In genomic region chr6:36888654-36889481, GRCh38 we compare ENCODE assay signal across 20 cellular contexts. TPM values are rescaled to one million over a fixed set of nuclear protein-coding genes. Genes with fewer than 3 reads are reported as not detected.
A peak's percentile ranks its signal among the peaks of the same experiment; 100 is the strongest.
DNase-seq lines count a peak whose midpoint lies in the region; ATAC-seq, FAIRE-seq and TF ChIP-seq lines count a peak whose summit lies in the region.
"Had no signal": no experiment of that assay in that cellular context is flagged by ENCODE, and none has a peak within 500 bp of the region (broad histone marks: within the 10 kb centered on the region; RNA-seq: fewer than 3 reads in every experiment).

No MANE protein-coding gene starts in this region.

- CTCF ChIA-PET in activated CD4-positive, alpha-beta T cell treated with anti-CD3 and anti-CD28 coated beads for 36 hours (lab: Charles Lee) = interaction anchor here (0.7 to 2.4 kb wide), 3 partner anchors 14 to 320 kb away, joined by 3 to 16 read pairs (median 4); partner anchors contain the start of gene PPIL1

- no peak for ATAC-seq in activated CD4-positive, alpha-beta T cell treated with anti-CD3 and anti-CD28 coated beads for 36 hours
- ATAC-seq in naive B cell (ENCODE audit: low read depth in 2 of 2) (no peak), HG03521 (IDR thresholded peaks at IDR 0.05; ENCODE audit: unreplicated experiment) (no peak)
- ATAC-seq: natural killer cell had no signal

- H3K27ac ChIP-seq in SU-DHL-6 (ENCODE audit: low read depth, low read length) = no peak overlapping the region
- H3K27ac ChIP-seq: prostate gland, uterus had no signal

- H3K27me3 Mint-ChIP-seq in activated CD4-positive, alpha-beta T cell treated with anti-CD3 and anti-CD28 coated beads for 36 hours = no peaks in the 10 kb centered on the region
- H3K27me3 Mint-ChIP-seq in naive B cell (no peaks in the 10 kb centered on the region), CD14-positive monocyte (ENCODE audit: low read depth in 3 of 3) (no peaks in the 10 kb centered on the region)
- H3K27me3 Mint-ChIP-seq: stimulated activated naive CD8-positive, alpha-beta T cell treated with anti-CD3 and anti-CD28 coated beads, Interleukin-15, Interleukin-2, amounts not matched to agents 100 ng/mL and 50 ng/mL, for 24 hours had no signal

- no peak for FAIRE-seq in GM12892 (lab: Jason Lieb, UNC)
- FAIRE-seq: endometrium, G401.6 had no signal

- peaks cover 4% of the 10 kb centered on the region for H3K36me3 Mint-ChIP-seq in activated CD4-positive, alpha-beta T cell treated with anti-CD3 and anti-CD28 coated beads for 36 hours (ENCODE audit: low read depth)
- H3K36me3 Mint-ChIP-seq in naive B cell (no peaks in the 10 kb centered on the region), CD14-positive monocyte (peaks cover 16 to 21% of the 10 kb centered on the region in 2 donors)
- H3K36me3 Mint-ChIP-seq: natural killer cell had no signal

- no peak overlapping the region for H2AFZ ChIP-seq in SU-DHL-6 (ENCODE audit: low read depth, low read length, severe bottlenecking)

- H3K4me1 Mint-ChIP-seq in activated CD4-positive, alpha-beta T cell treated with anti-CD3 and anti-CD28 coated beads for 36 hours = peaks cover 31% of the 10 kb centered on the region
- peaks cover 22 to 43% (median 23%) of the 10 kb centered on the region in 3 donors for H3K4me1 Mint-ChIP-seq in naive B cell
- peaks cover 25% of the 10 kb centered on the region for H3K4me1 Mint-ChIP-seq in CD14-positive monocyte

- H3K9me2 ChIP-seq in SU-DHL-6 (replicated peaks; ENCODE audit: insufficient read depth, low read length) = no peaks in the 10 kb centered on the region

- H3F3A ChIP-seq in SU-DHL-6 (ENCODE audit: insufficient read depth) = peaks cover 34% of the 10 kb centered on the region; the same call in 1 of the 2 replicates

- no peak overlapping the region for H3K4me3 ChIP-seq in SU-DHL-6 (ENCODE audit: insufficient read depth, low read length, poor library complexity, severe bottlenecking)
- H3K4me3 ChIP-seq: lung, prostate gland, uterus had no signal

- in situ Hi-C loops in GM13977 (cut with MboI; ENCODE audit: low pct_unique_long_range_greater_than_20kb, low sequenced_read_pairs, unreplicated experiment) = loop anchor here (10.0 kb wide), 1 partner anchor 326 kb away; no protein-coding TSS in a partner anchor

- H4K20me1 ChIP-seq in SU-DHL-6 (ENCODE audit: low read depth, low read length) = no peaks in the 10 kb centered on the region

- intact Hi-C loops in activated CD4-positive, alpha-beta T cell treated with anti-CD3 and anti-CD28 coated beads for 36 hours (cut with DNase I, micrococcal nuclease) = loop anchor here (5.0 kb wide), 4 partner anchors 73 to 967 kb away; partner anchors contain the start of genes CMTR1 (in 1 of the 2), PIM1 (in 1 of the 2) and SRPK1 (in 1 of the 2)
- intact Hi-C loops in CD14-positive monocyte (cut with micrococcal nuclease) = loop anchor here (5.0 to 10.0 kb wide), 3 partner anchors 37 to 326 kb away; no protein-coding TSS in a partner anchor

- peak overlapping the region; percentile 15 for H3K27ac Mint-ChIP-seq in activated CD4-positive, alpha-beta T cell treated with anti-CD3 and anti-CD28 coated beads for 36 hours
- H3K27ac Mint-ChIP-seq in naive B cell = peak overlapping the region in 5 of 6 donors; percentile 0 to 94 (median 47)
- H3K27ac Mint-ChIP-seq in CD14-positive monocyte = peak overlapping the region in 2 of 7 donors; percentile 25 to 48
- H3K27ac Mint-ChIP-seq: HFFc6; stimulated activated naive CD8-positive, alpha-beta T cell treated with anti-CD3 and anti-CD28 coated beads, Interleukin-15, Interleukin-2, amounts not matched to agents 100 ng/mL and 50 ng/mL, for 24 hours had no signal

- H3K27me3 ChIP-seq in SU-DHL-6 (ENCODE audit: low read length) = no peaks in the 10 kb centered on the region
- H3K27me3 ChIP-seq: uterus had no signal

- no peak for TF ChIP-seq CTCF in GM13977 (IDR thresholded peaks at IDR 0.05; ENCODE audit: extremely low read depth, insufficient read depth, missing control alignments)
- no peak for TF ChIP-seq CTCF in SU-DHL-6 (IDR thresholded peaks at IDR 0.05; ENCODE audit: insufficient read depth, low read length, poor library complexity, severe bottlenecking)
- no peak for TF ChIP-seq CTCF in CD14-positive monocyte (IDR thresholded peaks at IDR 0.05)

- POLR2A ChIA-PET in activated CD4-positive, alpha-beta T cell treated with anti-CD3 and anti-CD28 coated beads for 36 hours (lab: Charles Lee) = no interaction called here

- H3K36me3 ChIP-seq in SU-DHL-6 (ENCODE audit: low read length) = peaks cover 4% of the 10 kb centered on the region; the same call in 1 of the 2 replicates
- H3K36me3 ChIP-seq: prostate gland, uterus had no signal

- no peaks in the 10 kb centered on the region for H3K9me3 ChIP-seq in SU-DHL-6 (ENCODE audit: insufficient read depth, low read length)
- H3K9me3 ChIP-seq: prostate gland, uterus had no signal

- TF ChIP-seq POLR2A in GM12892 (IDR thresholded peaks at IDR 0.05; ENCODE audit: low read depth, low read length) = no peak

- peak overlapping the region; percentile 8 for H3K4me2 ChIP-seq in SU-DHL-6 (ENCODE audit: low read depth, low read length, poor library complexity, severe bottlenecking)

- H3K9ac ChIP-seq in SU-DHL-6 (ENCODE audit: low read length) = no peak overlapping the region

- H3K4me3 Mint-ChIP-seq in activated CD4-positive, alpha-beta T cell treated with anti-CD3 and anti-CD28 coated beads for 36 hours = no peak overlapping the region
- H3K4me3 Mint-ChIP-seq in naive B cell (peak overlapping the region in 1 of 8 donors; percentile 50), CD14-positive monocyte (no peak overlapping the region)
- H3K4me3 Mint-ChIP-seq: HFFc6; natural killer cell; stimulated activated naive CD8-positive, alpha-beta T cell treated with anti-CD3 and anti-CD28 coated beads, Interleukin-15, Interleukin-2, amounts not matched to agents 100 ng/mL and 50 ng/mL, for 24 hours had no signal

- peaks cover 73% of the 10 kb centered on the region for H3K79me2 ChIP-seq in SU-DHL-6 (ENCODE audit: insufficient read depth, low read length)

- no peak for DNase-seq in activated CD4-positive, alpha-beta T cell treated with anti-CD3 and anti-CD28 coated beads for 36 hours
- no peak for DNase-seq in activated CD4-positive, alpha-beta T cell treated with anti-CD3 and anti-CD28 coated beads, Interleukin-2, amount 50 U/mL, for 48 hours
- peak; percentile 28 for DNase-seq in GM13977 (ENCODE audit: low spot score)
- no peak for DNase-seq in naive B cell
- DNase-seq in GM12892 (ENCODE audit: insufficient read length) = no peak
- DNase-seq in CD14-positive monocyte (ENCODE audit: low spot score) = no peak
- DNase-seq: activated CD8-positive, alpha-beta memory T cell treated with anti-CD3 and anti-CD28 coated beads, Interleukin-2, amount 50 U/mL, for 48 hours; cerebellar nuclear complex; HFFc6; natural killer cell; NCI-H1417 treated with DMSO at 0.1 percent for 48 hours; stimulated activated CD4-positive, alpha-beta T cell treated with anti-CD3 and anti-CD28 coated beads, Interleukin-12 subunit alpha, Interleukin-12 subunit beta, amount 100 ng/mL, for 4 hours; uterus had no signal

- H3K9me3 Mint-ChIP-seq in activated CD4-positive, alpha-beta T cell treated with anti-CD3 and anti-CD28 coated beads for 36 hours (ENCODE audit: low read depth) = no peaks in the 10 kb centered on the region
- no peaks in the 10 kb centered on the region for H3K9me3 Mint-ChIP-seq in naive B cell
- H3K9me3 Mint-ChIP-seq in CD14-positive monocyte = no peaks in the 10 kb centered on the region
- H3K9me3 Mint-ChIP-seq: HFFc6; natural killer cell; stimulated activated naive CD8-positive, alpha-beta T cell treated with anti-CD3 and anti-CD28 coated beads, Interleukin-15, Interleukin-2, amounts not matched to agents 100 ng/mL and 50 ng/mL, for 24 hours had no signal

RNA-seq across cellular contexts. Expression of gene C6orf89, which starts 3.1 kb away (rescaled TPM):
- 10 to 100 TPM; 29.5 to 36.2 TPM for total RNA-seq in activated CD4-positive, alpha-beta T cell treated with anti-CD3 and anti-CD28 coated beads for 36 hours
- polyA plus RNA-seq in naive B cell (ENCODE audit: low read depth in 6 of 6) = 10 to 100 TPM; 24.1 to 37.5 (median 34.4) TPM
- polyA plus RNA-seq in GM12892 (2012; ENCODE audit: missing spikeins) = 15.6 TPM
- 10 to 100 TPM; 29.2 to 37.5 TPM for polyA plus RNA-seq in CD14-positive monocyte

RNA-seq across cellular contexts. Expression of gene PPIL1, which starts 14.3 kb away (rescaled TPM):
- total RNA-seq in activated CD4-positive, alpha-beta T cell treated with anti-CD3 and anti-CD28 coated beads for 36 hours = 10 to 100 TPM; 45.9 to 46.0 TPM
- polyA plus RNA-seq in naive B cell (ENCODE audit: low read depth in 6 of 6) = 10 to 100 TPM in 2 of 6 donors, 1 to 10 TPM in 4; 4.9 to 12.2 (median 6.8) TPM
- 43.6 TPM for polyA plus RNA-seq in GM12892 (2012; ENCODE audit: missing spikeins)
- 1 to 10 TPM; 5.9 to 7.6 TPM for polyA plus RNA-seq in CD14-positive monocyte

RNA-seq across cellular contexts. Expression of gene CPNE5, which starts 49.6 kb away (rescaled TPM):
- total RNA-seq in activated CD4-positive, alpha-beta T cell treated with anti-CD3 and anti-CD28 coated beads for 36 hours = 1 to 10 TPM; 1.1 to 1.3 TPM
- polyA plus RNA-seq in naive B cell (ENCODE audit: low read depth in 6 of 6) (100 to 1,000 TPM in 2 of 6 donors, 10 to 100 TPM in 4; 56.9 to 105 (median 92.2) TPM), CD14-positive monocyte (under 1 TPM; 0.47 to 0.82 TPM)
- 10.2 TPM for polyA plus RNA-seq in GM12892 (2012; ENCODE audit: missing spikeins)

Comparison
In these comparisons a context has a peak if more than half of its experiments do, and no peak if none do; other contexts are left out.
1. RNA of gene CPNE5, which starts 49.6 kb away (polyA plus RNA-seq): 56.9 to 105 TPM in naive B cell; 0.47 to 0.82 TPM in CD14-positive monocyte; every median in the first group is over 10 times any median in the second.